8 cellular contexts compared by ENCODE assay signal in genomic region chr1:203278885-203279406, GRCh38. TPM values are rescaled to one million over a fixed set of nuclear protein-coding genes. Genes with fewer than 3 reads are reported as not detected.
DNase-seq lines count a peak whose midpoint lies in the region; ATAC-seq and TF ChIP-seq lines count a peak whose summit lies in the region.
"Had no signal": no experiment of that assay in that cellular context is flagged by ENCODE, and none has a peak within 500 bp of the region (broad histone marks: within the 10 kb centered on the region; RNA-seq: fewer than 3 reads in every experiment).

No MANE protein-coding gene starts in this region.

- H3K4me3 ChIP-seq in left lung = no peak overlapping the region

- H3K27ac ChIP-seq in KOPT-K1 (ENCODE audit: low read depth, low read length, poor library complexity, severe bottlenecking) = peak overlapping the region; percentile 32
- peak overlapping the region; percentile 71 to 79 for H3K27ac ChIP-seq in left lung

- no peak for ATAC-seq in activated naive CD8-positive, alpha-beta T cell treated with anti-CD3 and anti-CD28 coated beads, Interleukin-2, amount 10 ng/mL, durations not matched to agents 7 days and 5 days (ENCODE audit: low read depth)
- ATAC-seq in left lung = no peak
- no peak for ATAC-seq in stimulated activated naive B cell treated with anti-CD40 and anti-IgM and Interleukin-4, amounts not matched to agents 10 μg/mL and 1 μg/mL and 100 μg/mL, for 72 hours (replicated peaks)
- no peak for ATAC-seq in GM18907 (IDR thresholded peaks at IDR 0.05; ENCODE audit: unreplicated experiment)
- no peak for ATAC-seq in HG02973 (IDR thresholded peaks at IDR 0.05; ENCODE audit: unreplicated experiment)

- no peaks in the 10 kb centered on the region for H3K36me3 Mint-ChIP-seq in activated naive CD8-positive, alpha-beta T cell treated with anti-CD3 and anti-CD28 coated beads, Interleukin-2, amount 10 ng/mL, durations not matched to agents 7 days and 5 days
- peaks cover 0 to 4% of the 10 kb centered on the region in 2 donors for H3K36me3 Mint-ChIP-seq in stimulated activated naive B cell treated with anti-CD40 and anti-IgM and Interleukin-4, amounts not matched to agents 10 μg/mL and 1 μg/mL and 100 μg/mL, for 72 hours

- H3K36me3 ChIP-seq in KOPT-K1 (ENCODE audit: insufficient read depth, low read length) (no peaks in the 10 kb centered on the region), left lung (no peaks in the 10 kb centered on the region)

- no peak for TF ChIP-seq CTCF in left lung (IDR thresholded peaks at IDR 0.05)

- peak overlapping the region; percentile 35 for H3K4me3 Mint-ChIP-seq in activated naive CD8-positive, alpha-beta T cell treated with anti-CD3 and anti-CD28 coated beads, Interleukin-2, amount 10 ng/mL, durations not matched to agents 7 days and 5 days
- H3K4me3 Mint-ChIP-seq in stimulated activated naive B cell treated with anti-CD40 and anti-IgM and Interleukin-4, amounts not matched to agents 10 μg/mL and 1 μg/mL and 100 μg/mL, for 72 hours = peak overlapping the region; percentile 46 to 47

- no peaks in the 10 kb centered on the region for H3K27me3 ChIP-seq in left lung

- no peaks in the 10 kb centered on the region for H3K9me3 Mint-ChIP-seq in activated naive CD8-positive, alpha-beta T cell treated with anti-CD3 and anti-CD28 coated beads, Interleukin-2, amount 10 ng/mL, durations not matched to agents 7 days and 5 days
- H3K9me3 Mint-ChIP-seq in stimulated activated naive B cell treated with anti-CD40 and anti-IgM and Interleukin-4, amounts not matched to agents 10 μg/mL and 1 μg/mL and 100 μg/mL, for 72 hours = no peaks in the 10 kb centered on the region

- peak overlapping the region; percentile 65 for H3K27ac Mint-ChIP-seq in activated naive CD8-positive, alpha-beta T cell treated with anti-CD3 and anti-CD28 coated beads, Interleukin-2, amount 10 ng/mL, durations not matched to agents 7 days and 5 days
- H3K27ac Mint-ChIP-seq in stimulated activated naive B cell treated with anti-CD40 and anti-IgM and Interleukin-4, amounts not matched to agents 10 μg/mL and 1 μg/mL and 100 μg/mL, for 72 hours = no peak overlapping the region

- POLR2A ChIA-PET in activated naive CD8-positive, alpha-beta T cell treated with anti-CD3 and anti-CD28 coated beads, Interleukin-2, amount 10 ng/mL, durations not matched to agents 7 days and 5 days (lab: Charles Lee) = interaction anchor here (2.5 to 8.1 kb wide), 4 partner anchors 10 to 46 kb away, joined by 7 to 145 read pairs (median 66); partner anchors contain the start of gene BTG2

- intact Hi-C loops in left lung (cut with DNase I) = loop anchor here in 1 of 2 donors (10.0 kb wide), 1 partner anchor 206 kb away; no protein-coding TSS in a partner anchor

- H3K9me3 ChIP-seq in KOPT-K1 (ENCODE audit: insufficient read depth, low read length, poor library complexity, severe bottlenecking) (no peaks in the 10 kb centered on the region), left lung (no peaks in the 10 kb centered on the region)

- peaks cover 51% of the 10 kb centered on the region for H3K4me1 Mint-ChIP-seq in activated naive CD8-positive, alpha-beta T cell treated with anti-CD3 and anti-CD28 coated beads, Interleukin-2, amount 10 ng/mL, durations not matched to agents 7 days and 5 days
- H3K4me1 Mint-ChIP-seq in stimulated activated naive B cell treated with anti-CD40 and anti-IgM and Interleukin-4, amounts not matched to agents 10 μg/mL and 1 μg/mL and 100 μg/mL, for 72 hours = peaks cover 61 to 86% of the 10 kb centered on the region in 2 donors

- no peaks in the 10 kb centered on the region for H3K27me3 Mint-ChIP-seq in activated naive CD8-positive, alpha-beta T cell treated with anti-CD3 and anti-CD28 coated beads, Interleukin-2, amount 10 ng/mL, durations not matched to agents 7 days and 5 days
- H3K27me3 Mint-ChIP-seq in stimulated activated naive B cell treated with anti-CD40 and anti-IgM and Interleukin-4, amounts not matched to agents 10 μg/mL and 1 μg/mL and 100 μg/mL, for 72 hours = no peaks in the 10 kb centered on the region

- H3K4me1 ChIP-seq in left lung = peaks cover 5 to 73% of the 10 kb centered on the region in 2 donors

- no peak for DNase-seq in activated naive CD8-positive, alpha-beta T cell treated with anti-CD3 and anti-CD28 coated beads, Interleukin-2, amount 10 ng/mL, durations not matched to agents 7 days and 5 days
- DNase-seq in left lung (no peak), NCI-H2171 (lab: John Stamatoyannopoulos, UW) (no peak)
- DNase-seq in stimulated activated naive B cell treated with anti-CD40 and anti-IgM and Interleukin-4, amounts not matched to agents 10 μg/mL and 1 μg/mL and 100 μg/mL, for 72 hours = no peak
- DNase-seq: activated CD4-positive, alpha-beta T cell treated with anti-CD3 and anti-CD28 coated beads for 4 hours had no signal

RNA-seq across cellular contexts. Expression of gene BTG2, which starts 26.4 kb away (rescaled TPM):
- 10 to 100 TPM; 90.3 to 99.8 TPM for total RNA-seq in activated naive CD8-positive, alpha-beta T cell treated with anti-CD3 and anti-CD28 coated beads, Interleukin-2, amount 10 ng/mL, durations not matched to agents 7 days and 5 days
- total RNA-seq in left lung = 10 to 100 TPM; 56.2 to 84.8 TPM

RNA-seq across cellular contexts. Expression of gene CHIT1, which starts 49.5 kb away (rescaled TPM):
- total RNA-seq in activated naive CD8-positive, alpha-beta T cell treated with anti-CD3 and anti-CD28 coated beads, Interleukin-2, amount 10 ng/mL, durations not matched to agents 7 days and 5 days = 1 to 10 TPM in 1 of 2 experiments, under 1 TPM in 1; 0.67 to 1.0 TPM
- 1 to 10 TPM; 2.0 to 3.0 TPM for total RNA-seq in left lung
